In genomic region chr3:164048451-164048850, GRCh38 we compare ENCODE assay signal across 28 cellular contexts.
"Had no signal": no experiment of that assay in that cellular context is flagged by ENCODE, and none has a peak within 500 bp of the region (broad histone marks: within the 10 kb centered on the region; RNA-seq: fewer than 3 reads in every experiment).

No MANE protein-coding gene starts in this region.

- H3K27ac ChIP-seq: neural progenitor cell, ovary, parathyroid adenoma, psoas muscle, skin epidermis, spleen, suprapubic skin, testis, tibial artery, transverse colon, upper lobe of right lung, uterus had no signal

- H3K4me1 ChIP-seq: neural progenitor cell, parathyroid adenoma, psoas muscle, spleen, suprapubic skin, testis, tibial artery, transverse colon, upper lobe of right lung, uterus had no signal

- H2AFZ ChIP-seq: neural progenitor cell, parathyroid adenoma had no signal

- ATAC-seq: natural killer cell; psoas muscle; right cardiac atrium; sciatic nerve; stimulated activated memory B cell treated with anti-CD40 and anti-IgM and Interleukin-4, amounts not matched to agents 10 μg/mL and 1 μg/mL and 100 μg/mL, for 72 hours; stimulated activated naive CD8-positive, alpha-beta T cell treated with anti-CD3 and anti-CD28 coated beads, Interleukin-15, amount 100 ng/mL, for 72 hours; stimulated activated naive CD8-positive, alpha-beta T cell treated with anti-CD3 and anti-CD28 coated beads, Interleukin-15, Interleukin-2, amounts not matched to agents 100 U/mL and 50 U/mL, for 24 hours; upper lobe of right lung had no signal

- H3K9me3 ChIP-seq: ovary, psoas muscle, suprapubic skin, testis, tibial artery, transverse colon, upper lobe of right lung, uterus had no signal

- H3K36me3 ChIP-seq: neural progenitor cell, ovary, spleen, suprapubic skin, tibial artery, transverse colon, upper lobe of right lung, uterus had no signal

- H3K4me2 ChIP-seq: neural progenitor cell, smooth muscle cell had no signal

- DNase-seq: natural killer cell; occipital lobe; ovary; posterior cingulate gyrus; psoas muscle; right cardiac atrium; spleen; stimulated activated CD4-positive, alpha-beta T cell treated with anti-CD3 and anti-CD28 coated beads, Interleukin-12 subunit alpha, Interleukin-12 subunit beta, amount 100 ng/mL, for 4 hours; stimulated activated CD4-positive, alpha-beta T cell treated with anti-CD3 and anti-CD28 coated beads, Interleukin-1b, Interleukin-23, amount 100 ng/mL, for 48 hours; stimulated activated CD4-positive, alpha-beta T cell treated with anti-CD3 and anti-CD28 coated beads, Interleukin-4, amount 100 ng/mL, for 1 hour; stimulated activated CD4-positive, alpha-beta T cell treated with anti-CD3 and anti-CD28 coated beads, Interleukin-4, amount 100 ng/mL, for 4 hours; stimulated activated CD8-positive, alpha-beta memory T cell treated with anti-CD3 and anti-CD28 coated beads, Interleukin-4, amount 100 ng/mL, for 48 hours; stimulated activated naive CD4-positive, alpha-beta T cell; stimulated activated naive CD8-positive, alpha-beta T cell treated with anti-CD3 and anti-CD28 coated beads, Interleukin-15, amount 100 ng/mL, for 72 hours; stimulated activated naive CD8-positive, alpha-beta T cell treated with anti-CD3 and anti-CD28 coated beads, Interleukin-15, Interleukin-2, amounts not matched to agents 100 U/mL and 50 U/mL, for 24 hours; substantia nigra; testis; tibial artery; transverse colon; upper lobe of right lung; uterus had no signal

- H3K79me2 ChIP-seq: parathyroid adenoma had no signal

- H3K27me3 ChIP-seq: neural progenitor cell, ovary, spleen, suprapubic skin, testis, tibial artery, transverse colon, upper lobe of right lung, uterus had no signal

- H3K9ac ChIP-seq: neural progenitor cell, parathyroid adenoma had no signal

- H3K4me3 ChIP-seq: neural progenitor cell, ovary, psoas muscle, skin epidermis, smooth muscle cell, spleen, suprapubic skin, testis, tibial artery, transverse colon, upper lobe of right lung, uterus had no signal
